11 cellular contexts compared by ENCODE assay signal in genomic region chr1:230327892-230328284, GRCh38.
DNase-seq lines count a peak whose midpoint lies in the region; ATAC-seq lines count a peak whose summit lies in the region.
"Had no signal": no experiment of that assay in that cellular context is flagged by ENCODE, and none has a peak within 500 bp of the region (broad histone marks: within the 10 kb centered on the region; RNA-seq: fewer than 3 reads in every experiment).

No MANE protein-coding gene starts in this region.

- H3K4me3 Mint-ChIP-seq in activated T-helper 17 cell treated with anti-CD3 and anti-CD28 coated beads, Interleukin-2, amount 50 U/mL, for 72 hours = peak overlapping the region; percentile 59
- H3K4me3 Mint-ChIP-seq: nephron progenitor cell had no signal

- H3K36me3 Mint-ChIP-seq in activated T-helper 17 cell treated with anti-CD3 and anti-CD28 coated beads, Interleukin-2, amount 50 U/mL, for 72 hours (ENCODE audit: low read depth) = no peaks in the 10 kb centered on the region

- no peaks in the 10 kb centered on the region for H3K9me3 Mint-ChIP-seq in activated T-helper 17 cell treated with anti-CD3 and anti-CD28 coated beads, Interleukin-2, amount 50 U/mL, for 72 hours
- H3K9me3 Mint-ChIP-seq: nephron progenitor cell had no signal

- peaks cover 10% of the 10 kb centered on the region for H3K4me1 Mint-ChIP-seq in activated T-helper 17 cell treated with anti-CD3 and anti-CD28 coated beads, Interleukin-2, amount 50 U/mL, for 72 hours

- H3K27me3 Mint-ChIP-seq in activated T-helper 17 cell treated with anti-CD3 and anti-CD28 coated beads, Interleukin-2, amount 50 U/mL, for 72 hours = peaks cover 2% of the 10 kb centered on the region

- ATAC-seq in GM19025 (IDR thresholded peaks at IDR 0.05; ENCODE audit: low read depth, unreplicated experiment) (peak; percentile 59), HG03439 (IDR thresholded peaks at IDR 0.05; ENCODE audit: unreplicated experiment) (peak; percentile 51), HG02885 (IDR thresholded peaks at IDR 0.05; ENCODE audit: poor library complexity, unreplicated experiment) (no peak)
- peak; percentile 93 for ATAC-seq in activated T-helper 17 cell treated with anti-CD3 and anti-CD28 coated beads, Interleukin-2, amount 50 U/mL, for 72 hours (replicated peaks)

- peak overlapping the region; percentile 60 for H3K27ac Mint-ChIP-seq in activated T-helper 17 cell treated with anti-CD3 and anti-CD28 coated beads, Interleukin-2, amount 50 U/mL, for 72 hours
- H3K27ac Mint-ChIP-seq: nephron progenitor cell had no signal

- DNase-seq in stimulated activated CD4-positive, alpha-beta T cell treated with anti-CD3 and anti-CD28 coated beads, Interleukin-12 subunit alpha, Interleukin-12 subunit beta, amount 100 ng/mL, for 48 hours (ENCODE audit: low read depth in 2 of 3, low spot score in 1 of 3) = peak in 2 of 3 donors; percentile 32 to 47
- no peak for DNase-seq in NCI-H82 treated with DMSO at 0.1 percent for 48 hours (lab: John Stamatoyannopoulos, UW; ENCODE audit: unreplicated experiment)
- no peak for DNase-seq in NOMO-1 treated with dmso at 0.1 percent for 144 hours (lab: John Stamatoyannopoulos, UW; ENCODE audit: unreplicated experiment)
- DNase-seq in DMS 273 (lab: John Stamatoyannopoulos, UW; ENCODE audit: unreplicated experiment) = no peak
- DNase-seq: effector CD4-positive, alpha-beta T cell; NCI-H1105; nephron progenitor cell had no signal

Comparison
In these comparisons a context has a peak if more than half of its experiments do, and no peak if none do; other contexts are left out.
1. DNase-seq: peak in stimulated activated CD4-positive, alpha-beta T cell treated with anti-CD3 and anti-CD28 coated beads, Interleukin-12 subunit alpha, Interleukin-12 subunit beta, amount 100 ng/mL, for 48 hours (2 of 3); none in NCI-H82 treated with DMSO at 0.1 percent for 48 hours (single experiment), NOMO-1 treated with dmso at 0.1 percent for 144 hours (single experiment) and DMS 273 (single experiment).